In the genomic region with DNA sequence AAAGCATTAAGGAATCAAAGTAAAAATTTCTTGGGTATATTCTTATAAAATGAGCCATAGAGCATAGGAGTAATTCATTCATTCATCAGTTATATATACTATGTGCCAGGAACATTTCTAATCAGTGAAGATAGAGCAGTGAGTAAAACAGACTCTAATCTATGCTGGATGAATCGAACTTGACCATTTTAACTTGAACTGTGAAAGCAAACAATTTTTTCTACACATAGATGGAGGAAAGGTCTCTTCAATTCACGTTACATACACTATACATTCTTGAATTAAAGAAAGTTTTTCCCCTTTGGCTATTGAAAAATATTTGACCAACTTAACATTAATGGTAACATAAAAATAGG, we compare ENCODE assay signal across 10 cellular contexts. TPM values are rescaled to one million over a fixed set of nuclear protein-coding genes. Genes with fewer than 3 reads are reported as not detected.
A peak's percentile ranks its signal among the peaks of the same experiment; 100 is the strongest.
DNase-seq lines count a peak whose midpoint lies in the region; ATAC-seq, FAIRE-seq and TF ChIP-seq lines count a peak whose summit lies in the region.
"Had no signal": no experiment of that assay in that cellular context is flagged by ENCODE, and none has a peak within 500 bp of the region (broad histone marks: within the 10 kb centered on the region; RNA-seq: fewer than 3 reads in every experiment).

No MANE protein-coding gene starts in this region.

- H4K20me1 ChIP-seq in keratinocyte (ENCODE audit: control insufficient read depth, extremely low read depth, insufficient read depth, low read length): no peaks in the 10 kb centered on the region

- H3K4me1 Mint-ChIP-seq in activated T-cell treated with anti-CD3 and anti-CD28 coated beads, Interleukin-2, amount 50 U/mL, for 4 hours (ENCODE audit: low read depth): peaks cover 62% of the 10 kb centered on the region
- H3K4me1 Mint-ChIP-seq in activated naive CD8-positive, alpha-beta T cell (ENCODE audit: low read depth): peaks cover 62% of the 10 kb centered on the region

- TF ChIP-seq CTCF in keratinocyte (optimal IDR thresholded peaks at IDR 0.05 in 1 of 3, IDR thresholded peaks at IDR 0.05 in 1 of 3, conservative IDR thresholded peaks at IDR 0.05 in 1 of 3; ENCODE audit: extremely low read depth in 1 of 3, insufficient read depth in 2 of 3, low read length in 3 of 3): no peak

- H3K4me3 ChIP-seq in keratinocyte (ENCODE audit: control insufficient read depth in 2 of 3, extremely low read depth in 1 of 3, insufficient read depth in 2 of 3, low read depth in 1 of 3, low read length in 3 of 3) (peak overlapping the region; percentile 52 to 79 (median 72)), subcutaneous abdominal adipose tissue (ENCODE audit: low read depth in 1 of 5, low read length in 5 of 5) (peak overlapping the region; percentile 71 to 87 (median 76))

- H3K36me3 Mint-ChIP-seq in activated T-cell treated with anti-CD3 and anti-CD28 coated beads, Interleukin-2, amount 50 U/mL, for 4 hours (ENCODE audit: insufficient read depth): no peaks in the 10 kb centered on the region
- H3K36me3 Mint-ChIP-seq in activated naive CD8-positive, alpha-beta T cell: no peaks in the 10 kb centered on the region

- no peak overlapping the region for H3K27ac ChIP-seq in keratinocyte (ENCODE audit: control insufficient read depth, insufficient read depth, low read length)
- H3K27ac ChIP-seq in subcutaneous abdominal adipose tissue (ENCODE audit: low read depth, low read length): peak overlapping the region; percentile 76

- H2AFZ ChIP-seq in keratinocyte (ENCODE audit: control insufficient read depth, low read length): no peak overlapping the region

- dilution Hi-C loops in keratinocyte (cut with MboI; ENCODE audit: extremely low pct_ligation_motif_present, low sequenced_read_pairs): no loop called here

- H3K27ac Mint-ChIP-seq in activated naive CD8-positive, alpha-beta T cell: peak overlapping the region; percentile 86

- H3K9me3 Mint-ChIP-seq in activated T-cell treated with anti-CD3 and anti-CD28 coated beads, Interleukin-2, amount 50 U/mL, for 4 hours: no peaks in the 10 kb centered on the region
- no peaks in the 10 kb centered on the region for H3K9me3 Mint-ChIP-seq in activated naive CD8-positive, alpha-beta T cell (ENCODE audit: low read depth)

- H3K9ac ChIP-seq in keratinocyte (ENCODE audit: control insufficient read depth, extremely low read depth, insufficient read depth, low read length) (no peak overlapping the region), subcutaneous abdominal adipose tissue (ENCODE audit: low read length in 5 of 5) (peak overlapping the region in 3 of 5 donors; percentile 79 to 87 (median 86))

- H3K4me2 ChIP-seq in keratinocyte (ENCODE audit: control insufficient read depth, extremely low read depth, insufficient read depth, low read depth, low read length): peak overlapping the region; percentile 96

- H3K4me1 ChIP-seq in keratinocyte (ENCODE audit: control insufficient read depth, extremely low read depth, insufficient read depth, low read length) (peaks cover 28% of the 10 kb centered on the region), subcutaneous abdominal adipose tissue (ENCODE audit: control insufficient read depth in 5 of 5, insufficient read depth in 5 of 5, low read length in 5 of 5) (peaks cover 6 to 60% (median 52%) of the 10 kb centered on the region in 5 donors)

- no peaks in the 10 kb centered on the region for H3K36me3 ChIP-seq in keratinocyte (ENCODE audit: control insufficient read depth in 2 of 2, extremely low read depth in 1 of 2, insufficient read depth in 2 of 2, low read length in 2 of 2)
- H3K36me3 ChIP-seq in subcutaneous abdominal adipose tissue (ENCODE audit: control insufficient read depth in 5 of 5, insufficient read depth in 5 of 5, low read length in 5 of 5): no peaks in the 10 kb centered on the region

- H3K27me3 Mint-ChIP-seq in activated T-cell treated with anti-CD3 and anti-CD28 coated beads, Interleukin-2, amount 50 U/mL, for 4 hours (ENCODE audit: low read depth): no peaks in the 10 kb centered on the region
- no peaks in the 10 kb centered on the region for H3K27me3 Mint-ChIP-seq in activated naive CD8-positive, alpha-beta T cell

- peaks cover 32% of the 10 kb centered on the region for H3K79me2 ChIP-seq in keratinocyte (ENCODE audit: control insufficient read depth, insufficient read depth, low read length)

- H3K9me3 ChIP-seq in keratinocyte (ENCODE audit: control insufficient read depth, low read depth, low read length): no peaks in the 10 kb centered on the region
- H3K9me3 ChIP-seq in subcutaneous abdominal adipose tissue (ENCODE audit: control insufficient read depth in 5 of 5, low read length in 5 of 5): no peaks in the 10 kb centered on the region

- DNase-seq in activated T-cell treated with anti-CD3 and anti-CD28 coated beads, Interleukin-2, amount 50 U/mL, for 4 hours: no peak
- DNase-seq in activated T-cell treated with anti-CD3 and anti-CD28 coated beads, Interleukin-2, amount 50 U/mL, for 48 hours: no peak
- DNase-seq in keratinocyte (ENCODE audit: low read depth, low spot score) (no peak), NCI-H69 (lab: John Stamatoyannopoulos, UW) (no peak), cerebellar nuclear complex (lab: John Stamatoyannopoulos, UW) (no peak)
- DNase-seq: activated CD4-positive, alpha-beta T cell treated with anti-CD3 and anti-CD28 coated beads, Interleukin-2, amount 50 U/mL, for 4 hours had no signal

- no peak for ATAC-seq in activated T-cell treated with anti-CD3 and anti-CD28 coated beads, Interleukin-2, amount 50 U/mL, for 4 hours
- ATAC-seq in GM21723 (IDR thresholded peaks at IDR 0.05; ENCODE audit: unreplicated experiment): no peak

- H3K9me1 ChIP-seq in keratinocyte (ENCODE audit: control insufficient read depth, extremely low read depth, insufficient read depth, low read length): no peaks in the 10 kb centered on the region

- H3K27me3 ChIP-seq in keratinocyte (ENCODE audit: control insufficient read depth, extremely low read depth, insufficient read depth, low read length) (no peaks in the 10 kb centered on the region), subcutaneous abdominal adipose tissue (ENCODE audit: control insufficient read depth in 5 of 5, insufficient read depth in 4 of 5, low read length in 5 of 5) (no peaks in the 10 kb centered on the region)

- FAIRE-seq in keratinocyte (lab: Jason Lieb, UNC): no peak
- FAIRE-seq: D721Med had no signal

- H3K4me3 Mint-ChIP-seq in activated T-cell treated with anti-CD3 and anti-CD28 coated beads, Interleukin-2, amount 50 U/mL, for 4 hours: peak overlapping the region; percentile 86
- peak overlapping the region; percentile 92 for H3K4me3 Mint-ChIP-seq in activated naive CD8-positive, alpha-beta T cell

RNA-seq across cellular contexts. Expression of gene MACO1, which starts 1.6 kb away (rescaled TPM):
- total RNA-seq in activated T-cell treated with anti-CD3 and anti-CD28 coated beads, Interleukin-2, amount 50 U/mL, for 4 hours: 10 to 100 TPM; 14.4 to 17.9 (median 16.4) TPM
- polyA plus RNA-seq in keratinocyte: 6.0 to 10.8 TPM (median 8.1 TPM) in 3 replicates
- 28.1 TPM for polyA plus RNA-seq in keratinocyte (2011; ENCODE audit: low read depth)
- 4.2 and 6.1 TPM in 2 replicates for polyA plus RNA-seq in keratinocyte (2011; cell fraction: cytosol; rRNA removed)
- 14.9 and 19.5 TPM in 2 replicates for polyA plus RNA-seq in keratinocyte (2011; cell fraction: nucleus; rRNA removed)
- polyA plus RNA-seq in keratinocyte (2012; ENCODE audit: low replicate concordance): 11.2 and 11.7 TPM in 2 replicates
- 2.1 to 5.5 TPM (median 4.6 TPM) in 3 replicates for polyA minus RNA-seq in keratinocyte
- polyA minus RNA-seq in keratinocyte (2011; cell fraction: cytosol; rRNA and poly(A)+ RNA removed): 4.4 TPM
- polyA minus RNA-seq in keratinocyte (2011; cell fraction: nucleus; rRNA and poly(A)+ RNA removed): 7.7 and 12.1 TPM in 2 replicates

RNA-seq across cellular contexts. Expression of gene RHCE, which starts 11.7 kb away (rescaled TPM):
- total RNA-seq in activated T-cell treated with anti-CD3 and anti-CD28 coated beads, Interleukin-2, amount 50 U/mL, for 4 hours: under 1 TPM in 2 of 3 donors, not detected in 1; 0.15 to 0.26 TPM
- 0.08 to 0.20 TPM (median 0.09 TPM) in 3 replicates for polyA plus RNA-seq in keratinocyte
- not detected for polyA plus RNA-seq in keratinocyte (2011; ENCODE audit: low read depth)
- polyA plus RNA-seq in keratinocyte (2011; cell fraction: cytosol; rRNA removed): 0.05 TPM in 1 of 2 replicates, not detected in the other
- polyA plus RNA-seq in keratinocyte (2011; cell fraction: nucleus; rRNA removed): not detected in 2 replicates
- 0.38 and 0.69 TPM in 2 replicates for polyA plus RNA-seq in keratinocyte (2012; ENCODE audit: low replicate concordance)
- polyA minus RNA-seq in keratinocyte: not detected in 3 replicates
- polyA minus RNA-seq in keratinocyte (2011; cell fraction: cytosol; rRNA and poly(A)+ RNA removed): not detected
- not detected in 2 replicates for polyA minus RNA-seq in keratinocyte (2011; cell fraction: nucleus; rRNA and poly(A)+ RNA removed)
